20 cellular contexts compared by ENCODE assay signal in genomic region chr3:114221881-114222264, GRCh38. TPM values are rescaled to one million over a fixed set of nuclear protein-coding genes. Genes with fewer than 3 reads are reported as not detected.
DNase-seq lines count a peak whose midpoint lies in the region; ATAC-seq and TF ChIP-seq lines count a peak whose summit lies in the region.
"Had no signal": no experiment of that assay in that cellular context is flagged by ENCODE, and none has a peak within 500 bp of the region (broad histone marks: within the 10 kb centered on the region; RNA-seq: fewer than 3 reads in every experiment).

No MANE protein-coding gene starts in this region.

- H3K27me3 ChIP-seq in lower lobe of right lung (ENCODE audit: low read depth) (no peaks in the 10 kb centered on the region), Caco-2 (replicated peaks; ENCODE audit: control insufficient read depth, insufficient read depth, low read length) (no peaks in the 10 kb centered on the region; the same call in 1 of the 2 replicates)

- CTCF ChIA-PET in activated CD8-positive, alpha-beta T cell treated with anti-CD3 and anti-CD28 coated beads, Interleukin-2, amount 10 ng/mL, durations not matched to agents 7 days and 5 days (lab: Charles Lee) = interaction anchor here (0.9 to 4.2 kb wide), 13 partner anchors 8 to 163 kb away, joined by 3 to 38 read pairs (median 4); partner anchors contain the start of gene TIGIT
- CTCF ChIA-PET in Caco-2 (lab: Charles Lee) = no interaction called here

- intact Hi-C loops in lower lobe of right lung (cut with DNase I) (no loop called here), posterior cingulate gyrus (cut with DNase I) (no loop called here), Caco-2 (cut with micrococcal nuclease; ENCODE audit: unreplicated experiment) (no loop called here)

- POLR2A ChIA-PET in activated CD8-positive, alpha-beta T cell treated with anti-CD3 and anti-CD28 coated beads, Interleukin-2, amount 10 ng/mL, durations not matched to agents 7 days and 5 days (lab: Charles Lee) = interaction anchor here (0.6 to 8.2 kb wide), 11 partner anchors 8 to 102 kb away, joined by 3 to 119 read pairs (median 4); partner anchors contain the start of gene TIGIT
- POLR2A ChIA-PET in Caco-2 (lab: Charles Lee) = no interaction called here

- peak overlapping the region; percentile 62 for H3K27ac Mint-ChIP-seq in activated naive CD4-positive, alpha-beta T cell treated with anti-CD3 and anti-CD28 coated beads, Interleukin-2, amount 50 U/mL, for 24 hours
- peak overlapping the region; percentile 89 for H3K27ac Mint-ChIP-seq in activated CD8-positive, alpha-beta T cell treated with anti-CD3 and anti-CD28 coated beads, Interleukin-2, amount 10 ng/mL, durations not matched to agents 7 days and 5 days
- H3K27ac Mint-ChIP-seq in Caco-2 (ENCODE audit: unreplicated experiment) = no peak overlapping the region

- H3K9me3 Mint-ChIP-seq in activated naive CD4-positive, alpha-beta T cell treated with anti-CD3 and anti-CD28 coated beads, Interleukin-2, amount 50 U/mL, for 24 hours = peaks cover 20% of the 10 kb centered on the region
- peaks cover 20% of the 10 kb centered on the region for H3K9me3 Mint-ChIP-seq in activated CD8-positive, alpha-beta T cell treated with anti-CD3 and anti-CD28 coated beads, Interleukin-2, amount 10 ng/mL, durations not matched to agents 7 days and 5 days (ENCODE audit: insufficient read depth)
- peaks cover 23% of the 10 kb centered on the region for H3K9me3 Mint-ChIP-seq in Caco-2 (ENCODE audit: unreplicated experiment)

- no TSS peak for BruUV-seq in Caco-2 (replicated peaks; lab: Mats Ljungman, UMichigan)

- H3K9me3 ChIP-seq in lower lobe of right lung (peaks cover 9% of the 10 kb centered on the region), Caco-2 (no peaks in the 10 kb centered on the region)

- H3K27ac ChIP-seq in lower lobe of right lung = peak overlapping the region; percentile 18
- H3K27ac ChIP-seq: SK-N-MC, thoracic aorta had no signal

- H3K4me1 ChIP-seq in lower lobe of right lung = no peaks in the 10 kb centered on the region
- H3K4me1 ChIP-seq in Caco-2 = no peaks in the 10 kb centered on the region

- no peak overlapping the region for H3K4me3 ChIP-seq in lower lobe of right lung
- H3K4me3 ChIP-seq in Caco-2 (ENCODE audit: low read depth, low read length) = no peak overlapping the region
- H3K4me3 ChIP-seq: SK-N-MC, thoracic aorta had no signal

- H3K36me3 Mint-ChIP-seq in activated naive CD4-positive, alpha-beta T cell treated with anti-CD3 and anti-CD28 coated beads, Interleukin-2, amount 50 U/mL, for 24 hours = peaks cover 26% of the 10 kb centered on the region
- H3K36me3 Mint-ChIP-seq in activated CD8-positive, alpha-beta T cell treated with anti-CD3 and anti-CD28 coated beads, Interleukin-2, amount 10 ng/mL, durations not matched to agents 7 days and 5 days (ENCODE audit: low read depth) = peaks cover 49% of the 10 kb centered on the region
- H3K36me3 Mint-ChIP-seq in Caco-2 (ENCODE audit: insufficient read depth, unreplicated experiment) = no peaks in the 10 kb centered on the region

- no peaks in the 10 kb centered on the region for H3K36me3 ChIP-seq in lower lobe of right lung
- H3K36me3 ChIP-seq in Caco-2 (ENCODE audit: control insufficient read depth, insufficient read depth, low read length) = no peaks in the 10 kb centered on the region
- H3K36me3 ChIP-seq: thoracic aorta had no signal

- H3K27me3 Mint-ChIP-seq in activated naive CD4-positive, alpha-beta T cell treated with anti-CD3 and anti-CD28 coated beads, Interleukin-2, amount 50 U/mL, for 24 hours = no peaks in the 10 kb centered on the region
- no peaks in the 10 kb centered on the region for H3K27me3 Mint-ChIP-seq in activated CD8-positive, alpha-beta T cell treated with anti-CD3 and anti-CD28 coated beads, Interleukin-2, amount 10 ng/mL, durations not matched to agents 7 days and 5 days (ENCODE audit: low read depth)
- peaks cover 4% of the 10 kb centered on the region for H3K27me3 Mint-ChIP-seq in Caco-2 (ENCODE audit: insufficient read depth, unreplicated experiment)

- no peak for TF ChIP-seq CTCF in lower lobe of right lung (IDR thresholded peaks at IDR 0.05)
- TF ChIP-seq CTCF in Caco-2 (IDR thresholded peaks at IDR 0.05; ENCODE audit: insufficient read depth in 1 of 2, low read depth in 1 of 2, low read length in 1 of 2, severe bottlenecking in 1 of 2, unreplicated experiment in 1 of 2) = no peak

- ATAC-seq in activated CD8-positive, alpha-beta T cell treated with anti-CD3 and anti-CD28 coated beads, Interleukin-2, amount 10 ng/mL, durations not matched to agents 7 days and 5 days = peak; percentile 46
- ATAC-seq in lower lobe of right lung (no peak), GM18502 (IDR thresholded peaks at IDR 0.05; ENCODE audit: poor library complexity, unreplicated experiment) (no peak)
- ATAC-seq: left lobe of liver had no signal

- H3K4me3 Mint-ChIP-seq in activated naive CD4-positive, alpha-beta T cell treated with anti-CD3 and anti-CD28 coated beads, Interleukin-2, amount 50 U/mL, for 24 hours = peak overlapping the region; percentile 36
- H3K4me3 Mint-ChIP-seq in activated CD8-positive, alpha-beta T cell treated with anti-CD3 and anti-CD28 coated beads, Interleukin-2, amount 10 ng/mL, durations not matched to agents 7 days and 5 days = peak overlapping the region; percentile 22
- no peak overlapping the region for H3K4me3 Mint-ChIP-seq in Caco-2 (ENCODE audit: unreplicated experiment)

- H3K4me1 Mint-ChIP-seq in activated naive CD4-positive, alpha-beta T cell treated with anti-CD3 and anti-CD28 coated beads, Interleukin-2, amount 50 U/mL, for 24 hours = peaks cover 66% of the 10 kb centered on the region
- peaks cover 77% of the 10 kb centered on the region for H3K4me1 Mint-ChIP-seq in activated CD8-positive, alpha-beta T cell treated with anti-CD3 and anti-CD28 coated beads, Interleukin-2, amount 10 ng/mL, durations not matched to agents 7 days and 5 days (ENCODE audit: low read depth)
- no peaks in the 10 kb centered on the region for H3K4me1 Mint-ChIP-seq in Caco-2 (ENCODE audit: low read depth, unreplicated experiment)

- DNase-seq in activated naive CD4-positive, alpha-beta T cell treated with anti-CD3 and anti-CD28 coated beads, Interleukin-2, amount 50 U/mL, for 16 hours = no peak
- DNase-seq in activated CD8-positive, alpha-beta T cell treated with anti-CD3 and anti-CD28 coated beads, Interleukin-2, amount 10 ng/mL, durations not matched to agents 7 days and 5 days = no peak
- no peak for DNase-seq in lower lobe of right lung
- no peak for DNase-seq in Ammon's horn (ENCODE audit: low spot score)
- no peak for DNase-seq in posterior cingulate gyrus
- DNase-seq in Caco-2 = no peak
- DNase-seq: activated CD4-positive, CD25-positive, alpha-beta regulatory T cell treated with anti-CD3 and anti-CD28 coated beads, Interleukin-2, amount 50 U/mL, for 72 hours; caudate nucleus; COR-L47; NCI-H187 treated with DMSO at 0.1 percent for 48 hours; NCI-H345; nucleus accumbens; retina had no signal

RNA-seq across cellular contexts. Expression of gene ZNF80, which starts 15.5 kb away (rescaled TPM):
- total RNA-seq in activated CD8-positive, alpha-beta T cell treated with anti-CD3 and anti-CD28 coated beads, Interleukin-2, amount 10 ng/mL, durations not matched to agents 7 days and 5 days = under 1 TPM; 0.71 to 0.89 TPM
- total RNA-seq in lower lobe of right lung (not detected), Caco-2 (2022) (not detected in 2 replicates)
- total RNA-seq: Daoy, left lobe of liver, thoracic aorta had no signal

RNA-seq across cellular contexts. Expression of gene DRD3, which starts 43.0 kb away (rescaled TPM):
- total RNA-seq in activated CD8-positive, alpha-beta T cell treated with anti-CD3 and anti-CD28 coated beads, Interleukin-2, amount 10 ng/mL, durations not matched to agents 7 days and 5 days = not detected
- total RNA-seq in lower lobe of right lung (not detected), Caco-2 (2022) (not detected in 2 replicates)
- total RNA-seq: Daoy, left lobe of liver, mononuclear cell, thoracic aorta had no signal
